40 cellular contexts compared by ENCODE assay signal in the genomic region with DNA sequence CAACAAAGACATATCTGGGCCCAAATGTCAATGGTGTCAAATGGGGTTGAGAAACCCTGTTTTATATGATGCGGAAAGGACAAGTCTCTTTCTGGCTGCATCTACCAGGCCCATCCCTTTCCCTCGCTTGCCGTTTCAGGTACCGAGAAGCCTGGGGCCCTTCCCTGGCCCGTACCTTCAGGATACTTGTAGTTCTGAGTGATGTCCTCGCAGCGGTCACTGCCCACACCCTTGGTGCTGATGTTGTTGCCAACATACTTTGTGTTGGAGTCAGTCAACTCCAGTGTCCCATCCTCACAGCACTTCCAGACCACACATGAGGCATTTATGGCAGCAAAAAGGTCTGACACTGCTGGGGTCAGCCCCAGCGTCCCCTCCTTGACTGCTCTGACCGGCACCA. TPM values are rescaled to one million over a fixed set of nuclear protein-coding genes. Genes with fewer than 3 reads are reported as not detected.
"Had no signal": no experiment of that assay in that cellular context is flagged by ENCODE, and none has a peak within 500 bp of the region (broad histone marks: within the 10 kb centered on the region; RNA-seq: fewer than 3 reads in every experiment).

No MANE protein-coding gene starts in this region.

- H3K36me3 ChIP-seq: adrenal gland, brain microvascular endothelial cell, breast epithelium had no signal

- H3K27me3 ChIP-seq: adrenal gland, breast epithelium had no signal

- H3K4me1 ChIP-seq: body of pancreas, breast epithelium had no signal

- H3K27ac Mint-ChIP-seq: activated B cell treated with CpG ODN at 0.5 μM for 24 hours; activated CD4-positive, alpha-beta memory T cell treated with anti-CD3 and anti-CD28 coated beads for 36 hours; activated CD4-positive, alpha-beta T cell treated with anti-CD3 and anti-CD28 coated beads, Interleukin-2, amount 10 ng/mL, durations not matched to agents 24 days and 14 days; activated CD8-positive, alpha-beta T cell treated with anti-CD3 and anti-CD28 coated beads for 36 hours; activated naive CD4-positive, alpha-beta T cell treated with anti-CD3 and anti-CD28 coated beads for 36 hours; activated naive CD4-positive, alpha-beta T cell treated with anti-CD3 and anti-CD28 coated beads, Interleukin-2, amount 50 U/mL, for 72 hours; activated naive CD8-positive, alpha-beta T cell treated with anti-CD3 and anti-CD28 coated beads for 36 hours; activated T-cell treated with anti-CD3 and anti-CD28 coated beads, Interleukin-2, amount 50 U/mL, for 72 hours; activated T-helper 1 cell treated with anti-CD3 and anti-CD28 coated beads, Interleukin-12 subunit alpha, Interleukin-12 subunit beta, Interleukin-2, Interleukin-4 antibody, amounts not matched to agents 30 ng/mL and 10 ng/mL and 1 ng/mL, durations not matched to agents 14 hours and 24 hours and 36 hours; activated T-helper 17 cell treated with anti-CD3 and anti-CD28 coated beads, Interleukin-2, amount 50 U/mL, for 72 hours; T-helper 1 cell treated with Interleukin-12 subunit alpha and Interleukin-12 subunit beta and Interleukin-4 antibody, amounts not matched to agents 30 μg/mL and 1 μg/mL, for 36 hours; T-helper 2 cell treated with Interferon-gamma antibody and Interleukin-4, amounts not matched to agents 5 μg/mL and 100 μg/mL, for 36 hours had no signal

- H3K9me3 ChIP-seq: adrenal gland, body of pancreas, breast epithelium had no signal

- H3K4me3 Mint-ChIP-seq: activated B cell treated with CpG ODN at 0.5 μM for 24 hours; activated CD4-positive, alpha-beta memory T cell treated with anti-CD3 and anti-CD28 coated beads for 36 hours; activated CD4-positive, alpha-beta T cell treated with anti-CD3 and anti-CD28 coated beads, Interleukin-2, amount 10 ng/mL, durations not matched to agents 24 days and 14 days; activated CD8-positive, alpha-beta T cell treated with anti-CD3 and anti-CD28 coated beads for 36 hours; activated naive CD4-positive, alpha-beta T cell treated with anti-CD3 and anti-CD28 coated beads for 36 hours; activated naive CD8-positive, alpha-beta T cell treated with anti-CD3 and anti-CD28 coated beads for 36 hours; activated T-cell treated with anti-CD3 and anti-CD28 coated beads, Interleukin-2, amount 50 U/mL, for 4 hours; activated T-cell treated with anti-CD3 and anti-CD28 coated beads, Interleukin-2, amount 50 U/mL, for 72 hours; activated T-helper 1 cell treated with anti-CD3 and anti-CD28 coated beads, Interleukin-12 subunit alpha, Interleukin-12 subunit beta, Interleukin-2, Interleukin-4 antibody, amounts not matched to agents 30 ng/mL and 10 ng/mL and 1 ng/mL, durations not matched to agents 14 hours and 24 hours and 36 hours; activated T-helper 17 cell treated with anti-CD3 and anti-CD28 coated beads, Interleukin-2, amount 50 U/mL, for 72 hours; T-helper 1 cell treated with Interleukin-12 subunit alpha and Interleukin-12 subunit beta and Interleukin-4 antibody, amounts not matched to agents 30 μg/mL and 1 μg/mL, for 36 hours; T-helper 2 cell treated with Interferon-gamma antibody and Interleukin-4, amounts not matched to agents 5 μg/mL and 100 μg/mL, for 36 hours had no signal

- ATAC-seq: activated CD8-positive, alpha-beta T cell treated with anti-CD3 and anti-CD28 coated beads for 36 hours; activated naive CD4-positive, alpha-beta T cell treated with anti-CD3 and anti-CD28 coated beads, Interleukin-2, amount 50 U/mL, for 72 hours; activated T-cell treated with anti-CD3 and anti-CD28 coated beads, Interleukin-2, amount 50 U/mL, for 4 hours; activated T-cell treated with anti-CD3 and anti-CD28 coated beads, Interleukin-2, amount 50 U/mL, for 72 hours; activated T-helper 17 cell treated with anti-CD3 and anti-CD28 coated beads, Interleukin-2, amount 50 U/mL, for 72 hours; body of pancreas had no signal

- H3K36me3 Mint-ChIP-seq: activated CD4-positive, alpha-beta memory T cell treated with anti-CD3 and anti-CD28 coated beads for 36 hours; activated naive CD4-positive, alpha-beta T cell treated with anti-CD3 and anti-CD28 coated beads, Interleukin-2, amount 50 U/mL, for 72 hours; activated naive CD8-positive, alpha-beta T cell treated with anti-CD3 and anti-CD28 coated beads for 36 hours had no signal

- DNase-seq: activated B cell treated with CpG ODN at 0.5 μM for 24 hours; activated CD4-positive, alpha-beta memory T cell treated with anti-CD3 and anti-CD28 coated beads for 36 hours; activated CD4-positive, alpha-beta T cell treated with anti-CD3 and anti-CD28 coated beads for 4 hours; activated CD4-positive, alpha-beta T cell treated with anti-CD3 and anti-CD28 coated beads, Interleukin-2, amount 10 ng/mL, durations not matched to agents 24 days and 14 days; activated CD4-positive, alpha-beta T cell treated with anti-CD3 and anti-CD28 coated beads, Interleukin-2, amount 50 U/mL, for 1 hour; activated CD4-positive, alpha-beta T cell treated with anti-CD3 and anti-CD28 coated beads, Interleukin-2, amount 50 U/mL, for 4 hours; activated CD4-positive, CD25-positive, alpha-beta regulatory T cell treated with anti-CD3 and anti-CD28 coated beads, Interleukin-2, amount 50 U/mL, for 72 hours; activated CD8-positive, alpha-beta memory T cell treated with anti-CD3 and anti-CD28 coated beads, Interleukin-2, amount 50 U/mL, for 4 hours; activated CD8-positive, alpha-beta T cell treated with anti-CD3 and anti-CD28 coated beads for 36 hours; activated effector memory CD4-positive, alpha-beta T cell treated with anti-CD3 and anti-CD28 coated beads, Interleukin-2, amount 50 U/mL, for 16 hours; activated gamma-delta T cell treated with Interleukin-2 at 50 U/mL for 16 hours; activated naive CD4-positive, alpha-beta T cell; activated naive CD4-positive, alpha-beta T cell treated with anti-CD3 and anti-CD28 coated beads for 36 hours; activated naive CD4-positive, alpha-beta T cell treated with anti-CD3 and anti-CD28 coated beads, Interleukin-2, amount 50 U/mL, for 16 hours; activated naive CD8-positive, alpha-beta T cell treated with anti-CD3 and anti-CD28 coated beads for 36 hours; activated T-cell treated with anti-CD3 and anti-CD28 coated beads for 4 hours; activated T-cell treated with anti-CD3 and anti-CD28 coated beads, Interleukin-2, amount 50 U/mL, for 1 hour; activated T-cell treated with anti-CD3 and anti-CD28 coated beads, Interleukin-2, amount 50 U/mL, for 4 hours; activated T-cell treated with anti-CD3 and anti-CD28 coated beads, Interleukin-2, amount 50 U/mL, for 72 hours; amniotic stem cell; aorta; body of pancreas; brain microvascular endothelial cell; central memory CD4-positive, alpha-beta T cell; T-helper 1 cell; T-helper 2 cell; T-helper 9 cell had no signal

- H3K4me3 ChIP-seq: adrenal gland, body of pancreas, breast epithelium had no signal

- H3K9me3 Mint-ChIP-seq: activated B cell treated with CpG ODN at 0.5 μM for 24 hours; activated CD4-positive, alpha-beta memory T cell treated with anti-CD3 and anti-CD28 coated beads for 36 hours; activated CD4-positive, alpha-beta T cell treated with anti-CD3 and anti-CD28 coated beads, Interleukin-2, amount 10 ng/mL, durations not matched to agents 24 days and 14 days; activated CD8-positive, alpha-beta T cell treated with anti-CD3 and anti-CD28 coated beads for 36 hours; activated naive CD4-positive, alpha-beta T cell treated with anti-CD3 and anti-CD28 coated beads for 36 hours; activated naive CD4-positive, alpha-beta T cell treated with anti-CD3 and anti-CD28 coated beads, Interleukin-2, amount 50 U/mL, for 72 hours; activated naive CD8-positive, alpha-beta T cell treated with anti-CD3 and anti-CD28 coated beads for 36 hours; activated T-cell treated with anti-CD3 and anti-CD28 coated beads, Interleukin-2, amount 50 U/mL, for 4 hours; activated T-cell treated with anti-CD3 and anti-CD28 coated beads, Interleukin-2, amount 50 U/mL, for 72 hours; activated T-helper 1 cell treated with anti-CD3 and anti-CD28 coated beads, Interleukin-12 subunit alpha, Interleukin-12 subunit beta, Interleukin-2, Interleukin-4 antibody, amounts not matched to agents 30 ng/mL and 10 ng/mL and 1 ng/mL, durations not matched to agents 14 hours and 24 hours and 36 hours; activated T-helper 17 cell treated with anti-CD3 and anti-CD28 coated beads, Interleukin-2, amount 50 U/mL, for 72 hours; T-helper 1 cell treated with Interleukin-12 subunit alpha and Interleukin-12 subunit beta and Interleukin-4 antibody, amounts not matched to agents 30 μg/mL and 1 μg/mL, for 36 hours; T-helper 2 cell treated with Interferon-gamma antibody and Interleukin-4, amounts not matched to agents 5 μg/mL and 100 μg/mL, for 36 hours had no signal

- FAIRE-seq: astrocyte, TTC549 had no signal

- H3K27ac ChIP-seq: adrenal gland, body of pancreas, brain microvascular endothelial cell, breast epithelium, VCaP had no signal

RNA-seq across cellular contexts. Expression of gene EPB42, which starts 13.8 kb away (rescaled TPM):
- total RNA-seq: activated B cell treated with CpG ODN at 0.5 μM for 24 hours; activated CD4-positive, alpha-beta memory T cell treated with anti-CD3 and anti-CD28 coated beads for 36 hours; activated CD4-positive, alpha-beta T cell treated with anti-CD3 and anti-CD28 coated beads, Interleukin-2, amount 10 ng/mL, durations not matched to agents 24 days and 14 days; activated CD8-positive, alpha-beta memory T cell treated with anti-CD3 and anti-CD28 coated beads for 36 hours; activated CD8-positive, alpha-beta T cell treated with anti-CD3 and anti-CD28 coated beads for 36 hours; activated naive CD4-positive, alpha-beta T cell treated with anti-CD3 and anti-CD28 coated beads for 36 hours; activated naive CD4-positive, alpha-beta T cell treated with anti-CD3 and anti-CD28 coated beads, Interleukin-2, amount 50 U/mL, for 72 hours; activated naive CD8-positive, alpha-beta T cell treated with anti-CD3 and anti-CD28 coated beads for 36 hours; activated T-cell treated with anti-CD3 and anti-CD28 coated beads, Interleukin-2, amount 50 U/mL, for 4 hours; activated T-cell treated with anti-CD3 and anti-CD28 coated beads, Interleukin-2, amount 50 U/mL, for 72 hours; activated T-helper 1 cell treated with anti-CD3 and anti-CD28 coated beads, Interleukin-12 subunit alpha, Interleukin-12 subunit beta, Interleukin-2, Interleukin-4 antibody, amounts not matched to agents 30 ng/mL and 10 ng/mL and 1 ng/mL, durations not matched to agents 14 hours and 24 hours and 36 hours; activated T-helper 17 cell treated with anti-CD3 and anti-CD28 coated beads, Interleukin-2, amount 50 U/mL, for 72 hours; astrocyte; body of pancreas; chondrocyte had no signal
- polyA plus RNA-seq: aorta had no signal

RNA-seq across cellular contexts. Expression of gene TGM5, which starts 59.7 kb away (rescaled TPM):
- total RNA-seq: activated CD4-positive, alpha-beta memory T cell treated with anti-CD3 and anti-CD28 coated beads for 36 hours; activated CD4-positive, alpha-beta T cell treated with anti-CD3 and anti-CD28 coated beads, Interleukin-2, amount 10 ng/mL, durations not matched to agents 24 days and 14 days; activated CD8-positive, alpha-beta memory T cell treated with anti-CD3 and anti-CD28 coated beads for 36 hours; activated naive CD4-positive, alpha-beta T cell treated with anti-CD3 and anti-CD28 coated beads for 36 hours; activated T-cell treated with anti-CD3 and anti-CD28 coated beads, Interleukin-2, amount 50 U/mL, for 4 hours; activated T-cell treated with anti-CD3 and anti-CD28 coated beads, Interleukin-2, amount 50 U/mL, for 72 hours; activated T-helper 1 cell treated with anti-CD3 and anti-CD28 coated beads, Interleukin-12 subunit alpha, Interleukin-12 subunit beta, Interleukin-2, Interleukin-4 antibody, amounts not matched to agents 30 ng/mL and 10 ng/mL and 1 ng/mL, durations not matched to agents 14 hours and 24 hours and 36 hours; body of pancreas; cardiac septum; chondrocyte had no signal
- polyA plus RNA-seq: aorta had no signal
